ENCODE assay signal across 33 cellular contexts in the genomic region with DNA sequence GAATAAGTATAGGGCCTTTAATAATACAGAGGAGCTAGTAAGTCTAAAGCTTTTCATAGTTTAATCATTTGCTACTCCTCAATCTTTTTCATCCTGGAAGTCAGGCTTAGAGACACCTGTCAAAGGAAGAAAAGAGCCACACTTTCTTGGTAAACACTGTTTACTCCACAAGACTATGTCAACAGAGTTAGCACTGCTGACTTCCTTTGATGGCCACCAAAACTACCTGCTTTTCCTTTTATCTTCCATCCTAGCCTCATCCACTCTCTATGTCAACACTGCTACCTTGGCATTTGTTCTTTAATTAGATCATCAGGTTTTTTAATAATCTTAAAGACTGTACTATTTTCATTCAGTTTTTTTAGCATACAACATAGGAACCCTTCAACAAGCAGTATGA.
"Had no signal": no experiment of that assay in that cellular context is flagged by ENCODE, and none has a peak within 500 bp of the region (broad histone marks: within the 10 kb centered on the region; RNA-seq: fewer than 3 reads in every experiment).

No MANE protein-coding gene starts in this region.

- DNase-seq: activated CD4-positive, alpha-beta memory T cell treated with anti-CD3 and anti-CD28 coated beads, Interleukin-2, amount 10 ng/mL, durations not matched to agents 7 days and 5 days; activated CD4-positive, alpha-beta T cell treated with anti-CD3 and anti-CD28 coated beads for 1 hour; activated CD4-positive, alpha-beta T cell treated with anti-CD3 and anti-CD28 coated beads for 48 hours; activated CD4-positive, CD25-positive, alpha-beta regulatory T cell; activated CD8-positive, alpha-beta memory T cell treated with anti-CD3 and anti-CD28 coated beads for 24 hours; activated CD8-positive, alpha-beta memory T cell treated with anti-CD3 and anti-CD28 coated beads, Interleukin-2, amount 10 ng/mL, durations not matched to agents 7 days and 5 days; activated CD8-positive, alpha-beta memory T cell treated with anti-CD3 and anti-CD28 coated beads, Interleukin-2, amount 50 U/mL, for 48 hours; activated effector memory CD4-positive, alpha-beta T cell treated with Interleukin-2 at 50 U/mL for 16 hours; activated naive CD4-positive, alpha-beta T cell treated with anti-CD3 and anti-CD28 coated beads, Interleukin-2, amount 10 ng/mL, durations not matched to agents 7 days and 5 days; activated T-cell treated with anti-CD3 and anti-CD28 coated beads, Interleukin-2, amount 50 U/mL, for 48 hours; amniotic stem cell; aorta; brain microvascular endothelial cell; central memory CD4-positive, alpha-beta T cell; Kasumi-1; MG63; NCI-H1048; NCI-H1105 treated with DMSO at 0.1 percent for 48 hours; NCI-H1436 treated with DMSO at 0.1 percent for 48 hours; NCI-H1694 treated with DMSO at 0.1 percent for 48 hours; NCI-H2029; NCI-H2171 treated with DMSO at 0.1 percent for 48 hours; NCI-H2227 treated with DMSO at 0.1 percent for 48 hours; NCI-H446; NCI-H510A treated with DMSO at 0.1 percent for 48 hours; NCI-H526 treated with DMSO at 0.1 percent for 48 hours; NCI-H82; PC-9; SIG-M5; T1000; WERI-Rb-1 had no signal

- H3K9me3 ChIP-seq: MG63 had no signal

- ATAC-seq: activated CD8-positive, alpha-beta memory T cell treated with anti-CD3 and anti-CD28 coated beads, Interleukin-2, amount 10 ng/mL, durations not matched to agents 7 days and 5 days; Right ventricle myocardium inferior had no signal

- H3K27ac ChIP-seq: brain microvascular endothelial cell, PC-9, RWPE1, WERI-Rb-1 had no signal

- H3K36me3 ChIP-seq: brain microvascular endothelial cell, MG63, WERI-Rb-1 had no signal

- H3K4me3 ChIP-seq: MG63, PC-9 had no signal

- H3K27me3 ChIP-seq: brain microvascular endothelial cell, MG63 had no signal
